In the genomic region with DNA sequence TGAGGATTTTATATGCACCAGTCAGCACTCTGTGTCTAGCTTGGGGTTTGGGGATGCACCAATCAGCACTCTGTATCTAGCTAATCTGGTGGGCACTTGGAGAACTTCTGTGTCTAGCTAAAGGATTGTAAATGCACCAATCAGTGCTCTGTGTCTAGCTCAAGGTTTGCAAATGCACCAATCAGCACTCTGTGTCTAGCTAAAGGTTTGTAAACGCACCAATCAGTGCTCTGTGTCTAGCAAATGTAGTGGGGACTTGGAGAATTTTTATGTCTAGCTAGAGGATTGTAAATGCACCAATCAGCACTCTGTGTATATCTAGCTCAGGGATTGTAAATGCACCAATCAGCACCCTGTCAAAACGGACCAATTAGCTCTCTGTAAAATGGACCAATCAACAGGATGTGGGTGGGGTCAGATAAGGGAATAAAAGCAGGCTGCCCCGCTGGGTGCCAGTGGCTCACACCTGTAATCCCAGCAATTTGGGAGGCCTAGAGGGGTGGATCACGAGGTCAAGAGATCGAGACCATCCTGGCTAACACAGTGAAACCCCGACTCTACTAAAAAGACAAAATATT, we compare ENCODE assay signal across 8 cellular contexts. TPM values are rescaled to one million over a fixed set of nuclear protein-coding genes. Genes with fewer than 3 reads are reported as not detected.
DNase-seq lines count a peak whose midpoint lies in the region; ATAC-seq and TF ChIP-seq lines count a peak whose summit lies in the region.
"Not testable (repeated sequence)": the region's sequence is repeated elsewhere in the genome, so short reads cannot be mapped to it uniquely, and the experiment has no call there.

No MANE protein-coding gene starts in this region.

- H3K36me3 Mint-ChIP-seq in CD4-positive, CD25-positive, alpha-beta regulatory T cell; activated naive CD4-positive, alpha-beta T cell treated with anti-CD3 and anti-CD28 coated beads, Interleukin-2, amount 50 U/mL, for 24 hours; progenitor cell of endocrine pancreas (ENCODE audit: insufficient read depth): not testable (repeated sequence)
- H3K36me3 Mint-ChIP-seq in HFFc6 (ENCODE audit: low read depth) (peaks cover 19% of the 10 kb centered on the region), T-cell (peaks cover 11% of the 10 kb centered on the region)
- H3K36me3 Mint-ChIP-seq in activated CD8-positive, alpha-beta T cell treated with anti-CD3 and anti-CD28 coated beads, Interleukin-2, amount 10 ng/mL, durations not matched to agents 7 days and 5 days (ENCODE audit: low read depth): peaks cover 38% of the 10 kb centered on the region

- H3K4me1 ChIP-seq in CD4-positive, CD25-positive, alpha-beta regulatory T cell (ENCODE audit: control insufficient read depth, insufficient read depth, low read length, poor library complexity, severe bottlenecking): peaks cover 27% of the 10 kb centered on the region

- H3K9me3 ChIP-seq in CD4-positive, CD25-positive, alpha-beta regulatory T cell (ENCODE audit: control insufficient read depth in 2 of 2, low read length in 2 of 2): not testable (repeated sequence)

- H3K36me3 ChIP-seq in CD4-positive, CD25-positive, alpha-beta regulatory T cell (ENCODE audit: control insufficient read depth, insufficient read depth, low read length): not testable (repeated sequence)

- not testable (repeated sequence) for TF ChIP-seq CTCF in HFFc6 (IDR thresholded peaks at IDR 0.05); progenitor cell of endocrine pancreas (IDR thresholded peaks at IDR 0.05; ENCODE audit: unreplicated experiment)

- DNase-seq in CD4-positive, CD25-positive, alpha-beta regulatory T cell; HFFc6; T-cell; activated CD8-positive, alpha-beta T cell treated with anti-CD3 and anti-CD28 coated beads, Interleukin-2, amount 10 ng/mL, durations not matched to agents 7 days and 5 days; progenitor cell of endocrine pancreas (ENCODE audit: low spot score, unreplicated experiment): not testable (repeated sequence)
- peak; percentile 26 for DNase-seq in ecto neural progenitor cell (ENCODE audit: low spot score)
- peak; percentile 26 for DNase-seq in mesenteric fat pad (ENCODE audit: low spot score)

- H3K27ac ChIP-seq in CD4-positive, CD25-positive, alpha-beta regulatory T cell (ENCODE audit: insufficient read depth, low read length, poor library complexity, severe bottlenecking): not testable (repeated sequence)

- not testable (repeated sequence) for H3K27me3 ChIP-seq in CD4-positive, CD25-positive, alpha-beta regulatory T cell (ENCODE audit: control insufficient read depth, insufficient read depth, low read length)

- peaks cover 10 to 44% (median 19%) of the 10 kb centered on the region in 4 donors for H3K4me1 Mint-ChIP-seq in CD4-positive, CD25-positive, alpha-beta regulatory T cell
- H3K4me1 Mint-ChIP-seq in HFFc6 (ENCODE audit: low read depth) (peaks cover 23% of the 10 kb centered on the region), T-cell (peaks cover 26 to 42% (median 35%) of the 10 kb centered on the region in 3 donors), progenitor cell of endocrine pancreas (ENCODE audit: low read depth) (peaks cover 18% of the 10 kb centered on the region)
- H3K4me1 Mint-ChIP-seq in activated CD8-positive, alpha-beta T cell treated with anti-CD3 and anti-CD28 coated beads, Interleukin-2, amount 10 ng/mL, durations not matched to agents 7 days and 5 days (ENCODE audit: low read depth): peaks cover 35% of the 10 kb centered on the region
- H3K4me1 Mint-ChIP-seq in activated naive CD4-positive, alpha-beta T cell treated with anti-CD3 and anti-CD28 coated beads, Interleukin-2, amount 50 U/mL, for 24 hours: peaks cover 31% of the 10 kb centered on the region

- peak overlapping the region; percentile 57 to 84 (median 76) for H3K4me3 Mint-ChIP-seq in CD4-positive, CD25-positive, alpha-beta regulatory T cell
- peak overlapping the region; percentile 60 for H3K4me3 Mint-ChIP-seq in HFFc6
- H3K4me3 Mint-ChIP-seq in T-cell: peak overlapping the region; percentile 54 to 69 (median 63)
- H3K4me3 Mint-ChIP-seq in activated CD8-positive, alpha-beta T cell treated with anti-CD3 and anti-CD28 coated beads, Interleukin-2, amount 10 ng/mL, durations not matched to agents 7 days and 5 days: peak overlapping the region; percentile 54
- peak overlapping the region; percentile 58 for H3K4me3 Mint-ChIP-seq in activated naive CD4-positive, alpha-beta T cell treated with anti-CD3 and anti-CD28 coated beads, Interleukin-2, amount 50 U/mL, for 24 hours
- H3K4me3 Mint-ChIP-seq in progenitor cell of endocrine pancreas (ENCODE audit: low read depth): peak overlapping the region; percentile 53

- H3K27me3 Mint-ChIP-seq in CD4-positive, CD25-positive, alpha-beta regulatory T cell; HFFc6 (ENCODE audit: insufficient read depth); T-cell; activated CD8-positive, alpha-beta T cell treated with anti-CD3 and anti-CD28 coated beads, Interleukin-2, amount 10 ng/mL, durations not matched to agents 7 days and 5 days (ENCODE audit: low read depth); activated naive CD4-positive, alpha-beta T cell treated with anti-CD3 and anti-CD28 coated beads, Interleukin-2, amount 50 U/mL, for 24 hours; progenitor cell of endocrine pancreas: not testable (repeated sequence)

- POLR2A ChIA-PET in T-cell (lab: Charles Lee): not testable (repeated sequence)
- POLR2A ChIA-PET in activated CD8-positive, alpha-beta T cell treated with anti-CD3 and anti-CD28 coated beads, Interleukin-2, amount 10 ng/mL, durations not matched to agents 7 days and 5 days (lab: Charles Lee): interaction anchor here (1.0 to 1.9 kb wide), 3 partner anchors 42 to 188 kb away, joined by 6 to 8 read pairs (median 7); a partner anchor contains a TSS

- ATAC-seq in CD4-positive, CD25-positive, alpha-beta regulatory T cell (ENCODE audit: low read depth in 2 of 2); T-cell (replicated peaks in 1 of 4); activated CD8-positive, alpha-beta T cell treated with anti-CD3 and anti-CD28 coated beads, Interleukin-2, amount 10 ng/mL, durations not matched to agents 7 days and 5 days: not testable (repeated sequence)

- CTCF ChIA-PET in T-cell (lab: Charles Lee): interaction anchor here in 1 of 2 donors (1.1 kb wide), 1 partner anchor 46 kb away, joined by 7 read pairs; no protein-coding TSS in a partner anchor
- CTCF ChIA-PET in activated CD8-positive, alpha-beta T cell treated with anti-CD3 and anti-CD28 coated beads, Interleukin-2, amount 10 ng/mL, durations not matched to agents 7 days and 5 days (lab: Charles Lee): interaction anchor here (1.0 to 1.5 kb wide), 3 partner anchors 42 to 182 kb away, joined by 3 read pairs; no protein-coding TSS in a partner anchor

- not testable (repeated sequence) for H3K9me3 Mint-ChIP-seq in CD4-positive, CD25-positive, alpha-beta regulatory T cell; HFFc6; T-cell; activated CD8-positive, alpha-beta T cell treated with anti-CD3 and anti-CD28 coated beads, Interleukin-2, amount 10 ng/mL, durations not matched to agents 7 days and 5 days (ENCODE audit: insufficient read depth); activated naive CD4-positive, alpha-beta T cell treated with anti-CD3 and anti-CD28 coated beads, Interleukin-2, amount 50 U/mL, for 24 hours; progenitor cell of endocrine pancreas (ENCODE audit: low read depth)

- H3K27ac Mint-ChIP-seq in CD4-positive, CD25-positive, alpha-beta regulatory T cell; HFFc6: not testable (repeated sequence)
- peak overlapping the region in 1 of 2 donors; percentile 64 for H3K27ac Mint-ChIP-seq in T-cell
- peak overlapping the region; percentile 70 for H3K27ac Mint-ChIP-seq in activated CD8-positive, alpha-beta T cell treated with anti-CD3 and anti-CD28 coated beads, Interleukin-2, amount 10 ng/mL, durations not matched to agents 7 days and 5 days
- H3K27ac Mint-ChIP-seq in activated naive CD4-positive, alpha-beta T cell treated with anti-CD3 and anti-CD28 coated beads, Interleukin-2, amount 50 U/mL, for 24 hours: peak overlapping the region; percentile 70
- peak overlapping the region; percentile 16 for H3K27ac Mint-ChIP-seq in progenitor cell of endocrine pancreas

- H3K4me3 ChIP-seq in CD4-positive, CD25-positive, alpha-beta regulatory T cell (ENCODE audit: low read depth, low read length): not testable (repeated sequence)

RNA-seq across cellular contexts. Expression of a gene that starts 2.2 kb away (rescaled TPM):
- 5.7 TPM for total RNA-seq in CD4-positive, CD25-positive, alpha-beta regulatory T cell
- 1 to 10 TPM; 1.0 to 4.1 (median 1.8) TPM for polyA plus RNA-seq in CD4-positive, CD25-positive, alpha-beta regulatory T cell
- total RNA-seq in HFFc6 (2021; fragmentation: NEBNext Ultra II Directional; extraction: Animal tissue kit (Norgen Biotek cat#: 25700)): 10 to 100 TPM; 10.5 to 24.7 (median 22.5) TPM
- total RNA-seq in T-cell: 1 to 10 TPM; 2.8 to 5.5 (median 4.2) TPM
- 10 to 100 TPM; 77.2 to 85.3 TPM for total RNA-seq in activated CD8-positive, alpha-beta T cell treated with anti-CD3 and anti-CD28 coated beads, Interleukin-2, amount 10 ng/mL, durations not matched to agents 7 days and 5 days
- 3.4 TPM for total RNA-seq in mesenteric fat pad
- total RNA-seq in progenitor cell of endocrine pancreas: 27.7 and 34.2 TPM in 2 replicates

RNA-seq across cellular contexts. Expression of a gene that starts 43.6 kb away (rescaled TPM):
- 65.0 TPM for total RNA-seq in CD4-positive, CD25-positive, alpha-beta regulatory T cell
- 100 to 1,000 TPM in 2 of 4 donors, 10 to 100 TPM in 2; 93.6 to 104 (median 97.3) TPM for polyA plus RNA-seq in CD4-positive, CD25-positive, alpha-beta regulatory T cell
- 100 to 1,000 TPM; 104 to 123 (median 118) TPM for total RNA-seq in HFFc6 (2021; fragmentation: NEBNext Ultra II Directional; extraction: Animal tissue kit (Norgen Biotek cat#: 25700))
- 10 to 100 TPM; 51.5 to 82.2 (median 80.1) TPM for total RNA-seq in T-cell
- 10 to 100 TPM; 40.9 to 41.3 TPM for total RNA-seq in activated CD8-positive, alpha-beta T cell treated with anti-CD3 and anti-CD28 coated beads, Interleukin-2, amount 10 ng/mL, durations not matched to agents 7 days and 5 days
- 57.1 TPM for total RNA-seq in mesenteric fat pad
- total RNA-seq in progenitor cell of endocrine pancreas: 54.8 and 59.5 TPM in 2 replicates
